In genomic region chr7:65832281-65832680, GRCh38 we compare ENCODE assay signal across 13 cellular contexts. TPM values are rescaled to one million over a fixed set of nuclear protein-coding genes. Genes with fewer than 3 reads are reported as not detected.
DNase-seq lines count a peak whose midpoint lies in the region; ATAC-seq, FAIRE-seq and TF ChIP-seq lines count a peak whose summit lies in the region.
"Had no signal": no experiment of that assay in that cellular context is flagged by ENCODE, and none has a peak within 500 bp of the region (broad histone marks: within the 10 kb centered on the region; RNA-seq: fewer than 3 reads in every experiment).

No MANE protein-coding gene starts in this region.

- TF ChIP-seq POLR2A in endothelial cell of umbilical vein (IDR thresholded peaks at IDR 0.05; ENCODE audit: low read depth, low read length): no peak

- no peaks in the 10 kb centered on the region for H3K36me3 ChIP-seq in endothelial cell of umbilical vein (ENCODE audit: control insufficient read depth in 2 of 2, extremely low read depth in 1 of 2, insufficient read depth in 2 of 2, low read length in 2 of 2)

- no peaks in the 10 kb centered on the region for H3K36me3 Mint-ChIP-seq in activated CD4-positive, alpha-beta memory T cell treated with anti-CD3 and anti-CD28 coated beads, Interleukin-2, amount 10 ng/mL, durations not matched to agents 7 days and 5 days (ENCODE audit: low read depth)
- H3K36me3 Mint-ChIP-seq in activated CD4-positive, alpha-beta memory T cell treated with anti-CD3 and anti-CD28 coated beads for 36 hours: peaks cover 2% of the 10 kb centered on the region
- H3K36me3 Mint-ChIP-seq: activated naive CD8-positive, alpha-beta T cell treated with anti-CD3 and anti-CD28 coated beads, Interleukin-2, amount 10 ng/mL, durations not matched to agents 7 days and 5 days had no signal

- no peak for ATAC-seq in GM18858 (IDR thresholded peaks at IDR 0.05; ENCODE audit: unreplicated experiment)
- ATAC-seq: left ventricle myocardium superior, psoas muscle had no signal

- H3K27ac ChIP-seq in endothelial cell of umbilical vein (ENCODE audit: insufficient read depth, low read depth, low read length): no peak overlapping the region
- H3K27ac ChIP-seq in coronary artery: no peak overlapping the region
- H3K27ac ChIP-seq: KMS-11, psoas muscle, VCaP had no signal

- intact Hi-C loops in activated CD4-positive, alpha-beta memory T cell treated with anti-CD3 and anti-CD28 coated beads for 36 hours (cut with micrococcal nuclease): no loop called here
- intact Hi-C loops in endothelial cell of umbilical vein (cut with micrococcal nuclease): no loop called here

- no peaks in the 10 kb centered on the region for H3K9me3 Mint-ChIP-seq in activated CD4-positive, alpha-beta memory T cell treated with anti-CD3 and anti-CD28 coated beads, Interleukin-2, amount 10 ng/mL, durations not matched to agents 7 days and 5 days
- no peaks in the 10 kb centered on the region for H3K9me3 Mint-ChIP-seq in activated CD4-positive, alpha-beta memory T cell treated with anti-CD3 and anti-CD28 coated beads for 36 hours
- H3K9me3 Mint-ChIP-seq: activated naive CD8-positive, alpha-beta T cell treated with anti-CD3 and anti-CD28 coated beads, Interleukin-2, amount 10 ng/mL, durations not matched to agents 7 days and 5 days had no signal

- H3K79me2 ChIP-seq in endothelial cell of umbilical vein (ENCODE audit: control insufficient read depth, insufficient read depth, low read length): no peaks in the 10 kb centered on the region

- H2AFZ ChIP-seq in endothelial cell of umbilical vein (ENCODE audit: low read depth, low read length): no peak overlapping the region

- no peaks in the 10 kb centered on the region for H3K27me3 ChIP-seq in endothelial cell of umbilical vein (ENCODE audit: control insufficient read depth in 2 of 2, insufficient read depth in 2 of 2, low read length in 2 of 2)

- H3K4me2 ChIP-seq in endothelial cell of umbilical vein (ENCODE audit: insufficient read depth, low read length): no peak overlapping the region
- H3K4me2 ChIP-seq: KMS-11 had no signal

- no peak for FAIRE-seq in endothelial cell of umbilical vein (lab: Jason Lieb, UNC)

- peaks cover 15% of the 10 kb centered on the region for H3K4me1 Mint-ChIP-seq in activated CD4-positive, alpha-beta memory T cell treated with anti-CD3 and anti-CD28 coated beads, Interleukin-2, amount 10 ng/mL, durations not matched to agents 7 days and 5 days
- H3K4me1 Mint-ChIP-seq in activated CD4-positive, alpha-beta memory T cell treated with anti-CD3 and anti-CD28 coated beads for 36 hours (ENCODE audit: low read depth): peaks cover 6% of the 10 kb centered on the region
- H3K4me1 Mint-ChIP-seq: activated naive CD8-positive, alpha-beta T cell treated with anti-CD3 and anti-CD28 coated beads, Interleukin-2, amount 10 ng/mL, durations not matched to agents 7 days and 5 days had no signal

- POLR2A ChIA-PET in activated CD4-positive, alpha-beta memory T cell treated with anti-CD3 and anti-CD28 coated beads, Interleukin-2, amount 10 ng/mL, durations not matched to agents 7 days and 5 days (lab: Charles Lee): no interaction called here
- POLR2A ChIA-PET in activated CD4-positive, alpha-beta memory T cell treated with anti-CD3 and anti-CD28 coated beads for 36 hours (lab: Charles Lee): no interaction called here
- POLR2A ChIA-PET in endothelial cell of umbilical vein (lab: Charles Lee): no interaction called here

- no peak for TF ChIP-seq CTCF in endothelial cell of umbilical vein (IDR thresholded peaks at IDR 0.05; ENCODE audit: extremely low read depth in 1 of 2, insufficient read depth in 1 of 2, low read depth in 1 of 2, low read length in 2 of 2)
- no peak for TF ChIP-seq CTCF in coronary artery (IDR thresholded peaks at IDR 0.05)

- no peak overlapping the region for H3K27ac Mint-ChIP-seq in activated CD4-positive, alpha-beta memory T cell treated with anti-CD3 and anti-CD28 coated beads, Interleukin-2, amount 10 ng/mL, durations not matched to agents 7 days and 5 days
- no peak overlapping the region for H3K27ac Mint-ChIP-seq in activated CD4-positive, alpha-beta memory T cell treated with anti-CD3 and anti-CD28 coated beads for 36 hours
- H3K27ac Mint-ChIP-seq: activated naive CD8-positive, alpha-beta T cell treated with anti-CD3 and anti-CD28 coated beads, Interleukin-2, amount 10 ng/mL, durations not matched to agents 7 days and 5 days had no signal

- no peaks in the 10 kb centered on the region for H3K9me1 ChIP-seq in endothelial cell of umbilical vein (replicated peaks; ENCODE audit: control insufficient read depth, extremely low read depth, insufficient read depth, low read length)

- no peaks in the 10 kb centered on the region for H4K20me1 ChIP-seq in endothelial cell of umbilical vein (replicated peaks; ENCODE audit: control insufficient read depth, extremely low read depth, insufficient read depth, low read length)

- BruUV-seq in endothelial cell of umbilical vein (replicated peaks; lab: Mats Ljungman, UMichigan): no TSS peak

- DNase-seq in activated CD4-positive, alpha-beta memory T cell treated with anti-CD3 and anti-CD28 coated beads, Interleukin-2, amount 10 ng/mL, durations not matched to agents 7 days and 5 days: peak; percentile 36
- no peak for DNase-seq in activated CD4-positive, alpha-beta memory T cell treated with anti-CD3 and anti-CD28 coated beads for 36 hours
- peak; percentile 26 for DNase-seq in RKO (ENCODE audit: low spot score)
- DNase-seq in endothelial cell of umbilical vein (ENCODE audit: low read depth, low spot score): peak; percentile 19
- peak; percentile 36 for DNase-seq in renal cortical epithelial cell (ENCODE audit: low read depth)
- no peak for DNase-seq in coronary artery (ENCODE audit: low spot score)
- no peak for DNase-seq in NCI-H526 treated with DMSO at 0.1 percent for 48 hours (lab: John Stamatoyannopoulos, UW)
- DNase-seq: activated naive CD8-positive, alpha-beta T cell treated with anti-CD3 and anti-CD28 coated beads, Interleukin-2, amount 10 ng/mL, durations not matched to agents 7 days and 5 days; left ventricle myocardium superior; psoas muscle had no signal

- dilution Hi-C loops in endothelial cell of umbilical vein (cut with MboI; ENCODE audit: extremely low pct_ligation_motif_present, low sequenced_read_pairs): no loop called here

- H3K4me3 ChIP-seq in endothelial cell of umbilical vein (replicated peaks in 1 of 3; ENCODE audit: insufficient read depth in 1 of 3, low read depth in 1 of 3, low read length in 3 of 3) (no peak overlapping the region), coronary artery (no peak overlapping the region)
- H3K4me3 ChIP-seq: psoas muscle had no signal

- H3K9ac ChIP-seq in endothelial cell of umbilical vein (replicated peaks; ENCODE audit: extremely low read depth, insufficient read depth, low read length): no peak overlapping the region
- H3K9ac ChIP-seq: KMS-11 had no signal

- no peaks in the 10 kb centered on the region for H3K27me3 Mint-ChIP-seq in activated CD4-positive, alpha-beta memory T cell treated with anti-CD3 and anti-CD28 coated beads, Interleukin-2, amount 10 ng/mL, durations not matched to agents 7 days and 5 days
- H3K27me3 Mint-ChIP-seq in activated CD4-positive, alpha-beta memory T cell treated with anti-CD3 and anti-CD28 coated beads for 36 hours: no peaks in the 10 kb centered on the region
- H3K27me3 Mint-ChIP-seq: activated naive CD8-positive, alpha-beta T cell treated with anti-CD3 and anti-CD28 coated beads, Interleukin-2, amount 10 ng/mL, durations not matched to agents 7 days and 5 days had no signal

- H3K9me3 ChIP-seq in endothelial cell of umbilical vein (replicated peaks; ENCODE audit: control insufficient read depth, insufficient read depth, low read length): no peaks in the 10 kb centered on the region
- H3K9me3 ChIP-seq: psoas muscle had no signal

- H3K4me3 Mint-ChIP-seq in activated CD4-positive, alpha-beta memory T cell treated with anti-CD3 and anti-CD28 coated beads, Interleukin-2, amount 10 ng/mL, durations not matched to agents 7 days and 5 days: no peak overlapping the region
- H3K4me3 Mint-ChIP-seq in activated CD4-positive, alpha-beta memory T cell treated with anti-CD3 and anti-CD28 coated beads for 36 hours: no peak overlapping the region
- H3K4me3 Mint-ChIP-seq: activated naive CD8-positive, alpha-beta T cell treated with anti-CD3 and anti-CD28 coated beads, Interleukin-2, amount 10 ng/mL, durations not matched to agents 7 days and 5 days had no signal

- H3K4me1 ChIP-seq in endothelial cell of umbilical vein (ENCODE audit: control insufficient read depth, extremely low read depth, insufficient read depth, low read length): no peaks in the 10 kb centered on the region
- H3K4me1 ChIP-seq: psoas muscle had no signal

- CTCF ChIA-PET in activated CD4-positive, alpha-beta memory T cell treated with anti-CD3 and anti-CD28 coated beads, Interleukin-2, amount 10 ng/mL, durations not matched to agents 7 days and 5 days (lab: Charles Lee): no interaction called here
- CTCF ChIA-PET in activated CD4-positive, alpha-beta memory T cell treated with anti-CD3 and anti-CD28 coated beads for 36 hours (lab: Charles Lee): no interaction called here
- CTCF ChIA-PET in endothelial cell of umbilical vein (lab: Charles Lee): interaction anchor here (1.0 kb wide), 1 partner anchor 10 kb away, joined by 5 read pairs; no protein-coding TSS in a partner anchor

TF ChIP-seq in endothelial cell of umbilical vein, 7 proteins besides CTCF, POLR2A, EP300 and RAD21 (continues in another document):
- TF ChIP-seq EZH2 (IDR thresholded peaks at IDR 0.05; ENCODE audit: borderline replicate concordance, low read depth, low read length, severe bottlenecking): no peak
- TF ChIP-seq POLR2AphosphoS5 (IDR thresholded peaks at IDR 0.05; ENCODE audit: insufficient read depth, low read depth, low read length): no peak
- no peak for TF ChIP-seq JUN (IDR thresholded peaks at IDR 0.05; ENCODE audit: borderline replicate concordance, insufficient read depth, insufficient read length, low read depth)

RNA-seq across cellular contexts. Expression of gene VKORC1L1, which starts 40.6 kb away (rescaled TPM):
- total RNA-seq in activated CD4-positive, alpha-beta memory T cell treated with anti-CD3 and anti-CD28 coated beads, Interleukin-2, amount 10 ng/mL, durations not matched to agents 7 days and 5 days: 10 to 100 TPM; 13.1 to 14.1 TPM
- total RNA-seq in activated CD4-positive, alpha-beta memory T cell treated with anti-CD3 and anti-CD28 coated beads for 36 hours: 10 to 100 TPM; 14.9 to 16.1 TPM
- total RNA-seq in endothelial cell of umbilical vein (36.6 and 36.7 TPM in 2 replicates), renal cortical epithelial cell (22.7 and 30.7 TPM in 2 replicates)
- polyA plus RNA-seq in endothelial cell of umbilical vein: 14.1 and 14.5 TPM in 2 replicates
- 14.1 and 14.6 TPM in 2 replicates for polyA plus RNA-seq in endothelial cell of umbilical vein (2011; cell fraction: cytosol; rRNA removed)
- polyA plus RNA-seq in endothelial cell of umbilical vein (2011; cell fraction: nucleus; rRNA removed): 5.4 and 7.3 TPM in 2 replicates
- polyA plus RNA-seq in endothelial cell of umbilical vein (2012): 21.0 and 27.0 TPM in 2 replicates
- 33.6 and 37.1 TPM in 2 replicates for polyA minus RNA-seq in endothelial cell of umbilical vein
- 13.5 TPM for polyA minus RNA-seq in endothelial cell of umbilical vein (2011; cell fraction: cytosol; rRNA and poly(A)+ RNA removed)
- polyA minus RNA-seq in endothelial cell of umbilical vein (2011; cell fraction: nucleus; rRNA and poly(A)+ RNA removed): 8.6 and 9.6 TPM in 2 replicates

Comparison
In these comparisons a context has a peak if more than half of its experiments do, and no peak if none do; other contexts are left out.
1. DNase-seq: peak in activated CD4-positive, alpha-beta memory T cell treated with anti-CD3 and anti-CD28 coated beads, Interleukin-2, amount 10 ng/mL, durations not matched to agents 7 days and 5 days (single experiment), RKO (single experiment), endothelial cell of umbilical vein (single experiment) and renal cortical epithelial cell (single experiment); none in activated CD4-positive, alpha-beta memory T cell treated with anti-CD3 and anti-CD28 coated beads for 36 hours (single experiment), coronary artery (single experiment) and NCI-H526 treated with DMSO at 0.1 percent for 48 hours (single experiment).